Comparison of ENCODE assay signal across 8 cellular contexts in genomic region chr6:4776967-4777925, GRCh38. TPM values are rescaled to one million over a fixed set of nuclear protein-coding genes. Genes with fewer than 3 reads are reported as not detected.
DNase-seq lines count a peak whose midpoint lies in the region; ATAC-seq and TF ChIP-seq lines count a peak whose summit lies in the region.

No MANE protein-coding gene starts in this region.

- peak overlapping the region; percentile 37 for H3K27ac ChIP-seq in OCI-LY7 (ENCODE audit: low read depth, low read length, poor library complexity, severe bottlenecking)
- H3K27ac ChIP-seq in iPS-18a (ENCODE audit: low read length) = no peak overlapping the region

- H3K9me3 ChIP-seq in OCI-LY7 (ENCODE audit: low read length) = no peaks in the 10 kb centered on the region; the same call in 1 of the 2 replicates
- H3K9me3 ChIP-seq in adipocyte (ENCODE audit: control insufficient read depth, low read length) = peaks cover 6% of the 10 kb centered on the region
- no peaks in the 10 kb centered on the region for H3K9me3 ChIP-seq in iPS-18a (ENCODE audit: control insufficient read depth, low read depth, low read length)

- H2AFZ ChIP-seq in OCI-LY7 (ENCODE audit: low read length) = peak overlapping the region; percentile 1; the same call in 1 of the 2 replicates

- TF ChIP-seq CTCF in AG04449 (IDR thresholded peaks at IDR 0.05; ENCODE audit: insufficient read depth, low read length, missing control alignments) (no peak), OCI-LY7 (conservative IDR thresholded peaks at IDR 0.05; ENCODE audit: low read length) (no peak)

- no peaks in the 10 kb centered on the region for H3K27me3 ChIP-seq in adipocyte (replicated peaks; ENCODE audit: control insufficient read depth, insufficient read depth, low read length)
- peaks cover 50% of the 10 kb centered on the region for H3K27me3 ChIP-seq in iPS-18a (ENCODE audit: control insufficient read depth, insufficient read depth, low read length)

- H3K9ac ChIP-seq in adipocyte (ENCODE audit: low read length) (peak overlapping the region; percentile 80), iPS-18a (ENCODE audit: low read length) (peak overlapping the region; percentile 6)

- no peaks in the 10 kb centered on the region for H3K9me2 ChIP-seq in OCI-LY7 (ENCODE audit: insufficient read depth, low read length)

- H3K36me3 ChIP-seq in OCI-LY7 (ENCODE audit: insufficient read depth, low read length) = no peaks in the 10 kb centered on the region; the same call in 1 of the 2 replicates
- no peaks in the 10 kb centered on the region for H3K36me3 ChIP-seq in adipocyte (ENCODE audit: control insufficient read depth, insufficient read depth, low read length, severe bottlenecking)
- no peaks in the 10 kb centered on the region for H3K36me3 ChIP-seq in iPS-18a (ENCODE audit: control insufficient read depth, low read depth, low read length)

- peak overlapping the region; percentile 67 for H3K4me3 ChIP-seq in AG04449 (ENCODE audit: low read depth, low read length)
- peak overlapping the region; percentile 74 for H3K4me3 ChIP-seq in OCI-LY7 (ENCODE audit: low read depth, low read length, poor library complexity, severe bottlenecking)
- peak overlapping the region; percentile 89 for H3K4me3 ChIP-seq in adipocyte (ENCODE audit: low read length)
- H3K4me3 ChIP-seq in iPS-18a (ENCODE audit: low read length) = peak overlapping the region; percentile 64

- no peak for DNase-seq in AG04449 (ENCODE audit: low read depth, low spot score)
- DNase-seq in OCI-LY7 (ENCODE audit: low spot score) = peak; percentile 72
- DNase-seq in adipocyte (ENCODE audit: low read depth) = peak; percentile 73
- DNase-seq in stimulated activated CD4-positive, alpha-beta T cell treated with anti-CD3 and anti-CD28 coated beads, Interleukin-15, amount 100 ng/mL, for 24 hours = peak; percentile 49
- no peak for DNase-seq in DMS153 (lab: John Stamatoyannopoulos, UW)

- H3K4me1 ChIP-seq in OCI-LY7 (ENCODE audit: insufficient read depth, low read length, poor library complexity, severe bottlenecking) (peaks cover 40% of the 10 kb centered on the region), adipocyte (ENCODE audit: control insufficient read depth, insufficient read depth, low read length) (peaks cover 13% of the 10 kb centered on the region), iPS-18a (ENCODE audit: control insufficient read depth, low read depth, low read length) (peaks cover 33% of the 10 kb centered on the region)

- intact Hi-C loops in OCI-LY7 (cut with micrococcal nuclease; ENCODE audit: unreplicated experiment) = loop anchor here (2.0 to 10.0 kb wide), 5 partner anchors 104 to 1230 kb away; partner anchors contain the start of genes NRN1 and RPP40

- no TSS peak for BruUV-seq in OCI-LY7 (replicated peaks; lab: Mats Ljungman, UMichigan)

- peaks cover 50% of the 10 kb centered on the region for H3K79me2 ChIP-seq in OCI-LY7 (ENCODE audit: insufficient read depth, low read depth, low read length)

- CTCF ChIA-PET in AG04449 (lab: Yijun Ruan, JAX) = interaction anchor here (1.0 to 1.2 kb wide), 2 partner anchors 40 to 160 kb away, joined by 3 read pairs; no protein-coding TSS in a partner anchor
- CTCF ChIA-PET in OCI-LY7 (lab: Charles Lee; ENCODE audit: unreplicated experiment) = interaction anchor here (0.6 to 1.6 kb wide), 3 partner anchors 12 to 1497 kb away, joined by 3 to 7 read pairs (median 5); no protein-coding TSS in a partner anchor

- POLR2A ChIA-PET in AG04449 (lab: Yijun Ruan, JAX) = interaction anchor here (0.5 kb wide), 1 partner anchor 164 kb away, joined by 3 read pairs; no protein-coding TSS in a partner anchor
- POLR2A ChIA-PET in OCI-LY7 (lab: Charles Lee) = interaction anchor here (0.5 to 2.0 kb wide), 16 partner anchors 9 to 1937 kb away, joined by 3 to 11 read pairs (median 4); no protein-coding TSS in a partner anchor

- peaks cover 39% of the 10 kb centered on the region for H4K20me1 ChIP-seq in OCI-LY7 (ENCODE audit: insufficient read depth, low read length)

- peak overlapping the region; percentile 90 for H3K4me2 ChIP-seq in OCI-LY7 (ENCODE audit: low read length)

- ATAC-seq in GM18517 (IDR thresholded peaks at IDR 0.05; ENCODE audit: unreplicated experiment) (peak; percentile 28), GM21528 (IDR thresholded peaks at IDR 0.05; ENCODE audit: low FRiP score, unreplicated experiment) (no peak)

RNA-seq across cellular contexts. Expression of gene CDYL, which starts 1.0 kb away (rescaled TPM):
- total RNA-seq in OCI-LY7 (2014; rRNA removed; shearing (Covaris generic)) = 33.6 and 51.4 TPM in 2 replicates
- 68.4 and 76.4 TPM in 2 replicates for total RNA-seq in OCI-LY7 (2022)

Comparison
In these comparisons a context has a peak if more than half of its experiments do, and no peak if none do; other contexts are left out.
1. DNase-seq: peak in OCI-LY7 (single experiment), adipocyte (single experiment) and stimulated activated CD4-positive, alpha-beta T cell treated with anti-CD3 and anti-CD28 coated beads, Interleukin-15, amount 100 ng/mL, for 24 hours (single experiment); none in AG04449 (single experiment) and DMS153 (single experiment).
2. Peak in every context shown above with its lines, with median percentiles within 50 percentile points of each other: H3K4me3 ChIP-seq.